ENCODE assay signal across 11 cellular contexts in genomic region chr19:15300533-15301194, GRCh38. TPM values are rescaled to one million over a fixed set of nuclear protein-coding genes. Genes with fewer than 3 reads are reported as not detected.
DNase-seq lines count a peak whose midpoint lies in the region; ATAC-seq, FAIRE-seq and TF ChIP-seq lines count a peak whose summit lies in the region.
"Had no signal": no experiment of that assay in that cellular context is flagged by ENCODE, and none has a peak within 500 bp of the region (broad histone marks: within the 10 kb centered on the region; RNA-seq: fewer than 3 reads in every experiment).

No MANE protein-coding gene starts in this region.

- H3K4me1 Mint-ChIP-seq in activated CD8-positive, alpha-beta memory T cell treated with anti-CD3 and anti-CD28 coated beads, Interleukin-2, amount 10 ng/mL, durations not matched to agents 7 days and 5 days: peaks cover 69% of the 10 kb centered on the region
- H3K4me1 Mint-ChIP-seq in effector memory CD8-positive, alpha-beta T cell (ENCODE audit: low read depth in 2 of 2): peaks cover 75 to 85% of the 10 kb centered on the region in 2 donors
- peaks cover 64 to 96% of the 10 kb centered on the region in 2 donors for H3K4me1 Mint-ChIP-seq in stimulated activated naive B cell treated with anti-CD40 and anti-IgM and Interleukin-4, amounts not matched to agents 10 μg/mL and 1 μg/mL and 100 μg/mL, for 72 hours

- intact Hi-C loops in kidney (cut with DNase I): no loop called here

- H3K4me3 ChIP-seq in kidney (ENCODE audit: low read length in 2 of 2): no peak overlapping the region
- H3K4me3 ChIP-seq: lung had no signal

- TF ChIP-seq CTCF in RWPE1 (conservative IDR thresholded peaks at IDR 0.05; ENCODE audit: low read depth): no peak
- no peak for TF ChIP-seq CTCF in kidney (IDR thresholded peaks at IDR 0.05; ENCODE audit: borderline replicate concordance, extremely low read depth, insufficient read depth)

- H3K4me3 Mint-ChIP-seq in activated CD8-positive, alpha-beta memory T cell treated with anti-CD3 and anti-CD28 coated beads, Interleukin-2, amount 10 ng/mL, durations not matched to agents 7 days and 5 days: no peak overlapping the region
- peak overlapping the region; percentile 63 to 65 for H3K4me3 Mint-ChIP-seq in effector memory CD8-positive, alpha-beta T cell
- H3K4me3 Mint-ChIP-seq in stimulated activated naive B cell treated with anti-CD40 and anti-IgM and Interleukin-4, amounts not matched to agents 10 μg/mL and 1 μg/mL and 100 μg/mL, for 72 hours: peak overlapping the region; percentile 32 to 47

- FAIRE-seq in kidney (lab: Jason Lieb, UNC): no peak

- H3K36me3 Mint-ChIP-seq in activated CD8-positive, alpha-beta memory T cell treated with anti-CD3 and anti-CD28 coated beads, Interleukin-2, amount 10 ng/mL, durations not matched to agents 7 days and 5 days: peaks cover 9% of the 10 kb centered on the region
- peaks cover 28% of the 10 kb centered on the region for H3K36me3 Mint-ChIP-seq in effector memory CD8-positive, alpha-beta T cell (ENCODE audit: insufficient read depth)
- peaks cover 15 to 41% of the 10 kb centered on the region in 2 donors for H3K36me3 Mint-ChIP-seq in stimulated activated naive B cell treated with anti-CD40 and anti-IgM and Interleukin-4, amounts not matched to agents 10 μg/mL and 1 μg/mL and 100 μg/mL, for 72 hours

- no peak overlapping the region for H3K9ac ChIP-seq in kidney (ENCODE audit: low read length in 2 of 2)

- CTCF ChIA-PET in activated CD8-positive, alpha-beta memory T cell treated with anti-CD3 and anti-CD28 coated beads, Interleukin-2, amount 10 ng/mL, durations not matched to agents 7 days and 5 days (lab: Charles Lee): interaction anchor here (1.9 kb wide), 1 partner anchor 9 kb away, joined by 5 read pairs; no protein-coding TSS in a partner anchor
- CTCF ChIA-PET in RWPE1 (lab: Yijun Ruan, JAX): no interaction called here

- H3K27me3 Mint-ChIP-seq in activated CD8-positive, alpha-beta memory T cell treated with anti-CD3 and anti-CD28 coated beads, Interleukin-2, amount 10 ng/mL, durations not matched to agents 7 days and 5 days: no peaks in the 10 kb centered on the region
- H3K27me3 Mint-ChIP-seq in effector memory CD8-positive, alpha-beta T cell: no peaks in the 10 kb centered on the region
- H3K27me3 Mint-ChIP-seq in stimulated activated naive B cell treated with anti-CD40 and anti-IgM and Interleukin-4, amounts not matched to agents 10 μg/mL and 1 μg/mL and 100 μg/mL, for 72 hours: no peaks in the 10 kb centered on the region

- peak overlapping the region; percentile 79 for H3K27ac Mint-ChIP-seq in activated CD8-positive, alpha-beta memory T cell treated with anti-CD3 and anti-CD28 coated beads, Interleukin-2, amount 10 ng/mL, durations not matched to agents 7 days and 5 days
- H3K27ac Mint-ChIP-seq in effector memory CD8-positive, alpha-beta T cell: peak overlapping the region; percentile 50 to 85
- H3K27ac Mint-ChIP-seq in stimulated activated naive B cell treated with anti-CD40 and anti-IgM and Interleukin-4, amounts not matched to agents 10 μg/mL and 1 μg/mL and 100 μg/mL, for 72 hours: peak overlapping the region; percentile 86

- H3K4me1 ChIP-seq in kidney (ENCODE audit: control insufficient read depth in 1 of 2, insufficient read depth in 1 of 2, low read depth in 1 of 2, low read length in 2 of 2): peaks cover 38 to 47% of the 10 kb centered on the region in 2 donors

- H3K27ac ChIP-seq in RWPE1: peak overlapping the region; percentile 89
- H3K27ac ChIP-seq in kidney (ENCODE audit: low read depth in 2 of 2, low read length in 2 of 2): no peak overlapping the region

- peak; percentile 40 for ATAC-seq in activated CD8-positive, alpha-beta memory T cell treated with anti-CD3 and anti-CD28 coated beads, Interleukin-2, amount 10 ng/mL, durations not matched to agents 7 days and 5 days
- no peak for ATAC-seq in effector memory CD8-positive, alpha-beta T cell (replicated peaks)
- peak; percentile 41 to 43 for ATAC-seq in stimulated activated naive B cell treated with anti-CD40 and anti-IgM and Interleukin-4, amounts not matched to agents 10 μg/mL and 1 μg/mL and 100 μg/mL, for 72 hours (replicated peaks)
- no peak for ATAC-seq in GM18498 (IDR thresholded peaks at IDR 0.05; ENCODE audit: unreplicated experiment)

- no peaks in the 10 kb centered on the region for H3K9me3 Mint-ChIP-seq in activated CD8-positive, alpha-beta memory T cell treated with anti-CD3 and anti-CD28 coated beads, Interleukin-2, amount 10 ng/mL, durations not matched to agents 7 days and 5 days (ENCODE audit: low read depth)
- no peaks in the 10 kb centered on the region for H3K9me3 Mint-ChIP-seq in effector memory CD8-positive, alpha-beta T cell
- H3K9me3 Mint-ChIP-seq in stimulated activated naive B cell treated with anti-CD40 and anti-IgM and Interleukin-4, amounts not matched to agents 10 μg/mL and 1 μg/mL and 100 μg/mL, for 72 hours: no peaks in the 10 kb centered on the region

- no peaks in the 10 kb centered on the region for H3K9me3 ChIP-seq in kidney (ENCODE audit: control insufficient read depth in 1 of 2, low read length in 2 of 2)

- DNase-seq in activated CD8-positive, alpha-beta memory T cell treated with anti-CD3 and anti-CD28 coated beads, Interleukin-2, amount 10 ng/mL, durations not matched to agents 7 days and 5 days: no peak
- DNase-seq in activated CD8-positive, alpha-beta memory T cell treated with anti-CD3 and anti-CD28 coated beads, Interleukin-2, amount 50 U/mL, for 48 hours: no peak
- no peak for DNase-seq in RWPE1 (ENCODE audit: low spot score)
- DNase-seq in effector memory CD8-positive, alpha-beta T cell: no peak
- DNase-seq in stimulated activated naive B cell treated with anti-CD40 and anti-IgM and Interleukin-4, amounts not matched to agents 10 μg/mL and 1 μg/mL and 100 μg/mL, for 72 hours: no peak
- no peak for DNase-seq in HK-2 (ENCODE audit: unreplicated experiment)
- no peak for DNase-seq in kidney
- DNase-seq: dermis blood vessel endothelial cell, NCI-H2171 had no signal

- H3K36me3 ChIP-seq in kidney (ENCODE audit: control insufficient read depth in 1 of 2, insufficient read depth in 2 of 2, low read length in 2 of 2): no peaks in the 10 kb centered on the region

- POLR2A ChIA-PET in RWPE1 (lab: Yijun Ruan, JAX; ENCODE audit: low non-redundant PET): no interaction called here

RNA-seq across cellular contexts. Expression of gene BRD4, which starts 31.7 kb away (rescaled TPM):
- total RNA-seq in activated CD8-positive, alpha-beta memory T cell treated with anti-CD3 and anti-CD28 coated beads, Interleukin-2, amount 10 ng/mL, durations not matched to agents 7 days and 5 days: 100 to 1,000 TPM; 123 to 125 TPM
- 107 TPM for total RNA-seq in kidney
- 14.3 TPM for polyA plus RNA-seq in kidney (ENCODE audit: insufficient read depth, low read depth, low replicate concordance)

Comparison
In these comparisons a context has a peak if more than half of its experiments do, and no peak if none do; other contexts are left out.
1. ATAC-seq: peak in activated CD8-positive, alpha-beta memory T cell treated with anti-CD3 and anti-CD28 coated beads, Interleukin-2, amount 10 ng/mL, durations not matched to agents 7 days and 5 days (single experiment) and stimulated activated naive B cell treated with anti-CD40 and anti-IgM and Interleukin-4, amounts not matched to agents 10 μg/mL and 1 μg/mL and 100 μg/mL, for 72 hours (2 of 2); none in effector memory CD8-positive, alpha-beta T cell (single experiment) and GM18498 (single experiment).
2. Peak in every context shown above with its lines, with median percentiles within 50 percentile points of each other: H3K27ac Mint-ChIP-seq.